In genomic region chr3:10088256-10088655, GRCh38 we compare ENCODE assay signal across 22 cellular contexts. TPM values are rescaled to one million over a fixed set of nuclear protein-coding genes. Genes with fewer than 3 reads are reported as not detected.
A peak's percentile ranks its signal among the peaks of the same experiment; 100 is the strongest.
DNase-seq lines count a peak whose midpoint lies in the region; ATAC-seq and TF ChIP-seq lines count a peak whose summit lies in the region.
"Had no signal": no experiment of that assay in that cellular context is flagged by ENCODE, and none has a peak within 500 bp of the region (broad histone marks: within the 10 kb centered on the region; RNA-seq: fewer than 3 reads in every experiment).

No MANE protein-coding gene starts in this region.

- peak; percentile 13 for DNase-seq in GM23248
- DNase-seq in endodermal cell = no peak
- peak; percentile 14 for DNase-seq in mucosa of gallbladder (ENCODE audit: low spot score)
- DNase-seq in cortex of kidney (lab: John Stamatoyannopoulos, UW) = no peak
- DNase-seq in SKM-1 (lab: John Stamatoyannopoulos, UW; ENCODE audit: unreplicated experiment) = no peak
- DNase-seq in ovary = no peak
- DNase-seq: DMS 273 treated with DMSO at 0.1 percent for 48 hours, DND-41, HCEC 1CT, NCI-H1105 treated with DMSO at 0.1 percent for 48 hours, NCI-H1694, NCI-H2081 treated with DMSO at 0.1 percent for 48 hours, NCI-H774, OCI-M1, SHP77 had no signal

- peaks cover 47% of the 10 kb centered on the region for H3K36me3 Mint-ChIP-seq in endodermal cell (ENCODE audit: low read depth)

- H2AFZ ChIP-seq in GM23248 = no peak overlapping the region

- in situ Hi-C loops in GM23248 (cut with MboI) = no loop called here

- H4K20me1 ChIP-seq in GM23248 (ENCODE audit: insufficient read depth) = no peaks in the 10 kb centered on the region

- no peaks in the 10 kb centered on the region for H3K27me3 Mint-ChIP-seq in endodermal cell (ENCODE audit: insufficient read depth)

- no peaks in the 10 kb centered on the region for H3F3A ChIP-seq in GM23248 (ENCODE audit: insufficient read depth)

- H3K27me3 ChIP-seq in GM23248 (replicated peaks; ENCODE audit: insufficient read depth) (no peaks in the 10 kb centered on the region), endodermal cell (ENCODE audit: control insufficient read depth, insufficient read depth, low read length, poor library complexity, severe bottlenecking) (no peaks in the 10 kb centered on the region), ovary (no peaks in the 10 kb centered on the region)

- TF ChIP-seq EP300 in ovary (IDR thresholded peaks at IDR 0.05) = no peak

- no peaks in the 10 kb centered on the region for H3K79me2 ChIP-seq in GM23248 (ENCODE audit: insufficient read depth)

- WGBS in GM23248 (ENCODE audit: low coverage in 1 of 2, low lambda C conversion rate in 2 of 2, missing lambda C conversion rate in 2 of 2), 2 experiments = 85 to 95% methylated on average over 4 of the region's 4 CpGs
- 90 to 98% methylated on average over 2 to 4 of the region's 4 CpGs for WGBS in endodermal cell (ENCODE audit: insufficient coverage in 1 of 2, insufficient read length in 1 of 2), 2 experiments
- 71 to 90% (median 77%) methylated on average over 4 of the region's 4 CpGs for WGBS in ovary, 3 donors

- peak overlapping the region; percentile 57 for H3K27ac Mint-ChIP-seq in endodermal cell

- no peak for TF ChIP-seq CTCF in endodermal cell (conservative IDR thresholded peaks at IDR 0.05)
- no peak for TF ChIP-seq CTCF in ovary (IDR thresholded peaks at IDR 0.05)

- no peak overlapping the region for H3K9ac ChIP-seq in GM23248
- H3K9ac ChIP-seq in endodermal cell (ENCODE audit: extremely low read depth, low read length, poor library complexity, severe bottlenecking) = no peak overlapping the region

- ATAC-seq in HG03460 (IDR thresholded peaks at IDR 0.05; ENCODE audit: unreplicated experiment) = no peak

- TF ChIP-seq POLR2A in ovary (IDR thresholded peaks at IDR 0.05) = no peak

- no peak overlapping the region for H3K4me2 ChIP-seq in GM23248 (ENCODE audit: unreplicated experiment)

- H3K9me2 ChIP-seq in GM23248 (ENCODE audit: insufficient read depth) = no peaks in the 10 kb centered on the region

- no peaks in the 10 kb centered on the region for H3K36me3 ChIP-seq in GM23248 (ENCODE audit: low read depth)
- H3K36me3 ChIP-seq in endodermal cell (ENCODE audit: control insufficient read depth, insufficient read depth, low read length) = peaks cover 70% of the 10 kb centered on the region
- no peaks in the 10 kb centered on the region for H3K36me3 ChIP-seq in ovary

- no peaks in the 10 kb centered on the region for H3K4me1 ChIP-seq in GM23248 (ENCODE audit: insufficient read depth)
- no peaks in the 10 kb centered on the region for H3K4me1 ChIP-seq in endodermal cell (ENCODE audit: control insufficient read depth, insufficient read depth, low read length)
- H3K4me1 ChIP-seq in ovary (ENCODE audit: insufficient read depth) = no peaks in the 10 kb centered on the region

- no peak overlapping the region for H3K27ac ChIP-seq in GM23248
- H3K27ac ChIP-seq in endodermal cell (ENCODE audit: low read depth, low read length) = no peak overlapping the region
- H3K27ac ChIP-seq in ovary = no peak overlapping the region
- H3K27ac ChIP-seq: C4-2B, SK-N-MC had no signal

- H3K4me3 ChIP-seq in GM23248 (no peak overlapping the region), endodermal cell (ENCODE audit: low read length) (no peak overlapping the region), ovary (no peak overlapping the region)
- H3K4me3 ChIP-seq: SK-N-MC had no signal

- H3K4me3 Mint-ChIP-seq in endodermal cell = no peak overlapping the region

- H3K9me3 Mint-ChIP-seq in endodermal cell = no peaks in the 10 kb centered on the region

- no peaks in the 10 kb centered on the region for H3K4me1 Mint-ChIP-seq in endodermal cell

- intact Hi-C loops in ovary (cut with DNase I) = no loop called here

- no peaks in the 10 kb centered on the region for H3K9me3 ChIP-seq in GM23248 (ENCODE audit: low read depth)
- no peaks in the 10 kb centered on the region for H3K9me3 ChIP-seq in endodermal cell (ENCODE audit: control insufficient read depth, low read length)
- no peaks in the 10 kb centered on the region for H3K9me3 ChIP-seq in ovary

RNA-seq across cellular contexts. Expression of gene FANCD2OS, which starts 19.8 kb away (rescaled TPM):
- not detected in 2 replicates for total RNA-seq in GM23248 (2014; rRNA removed; shearing (Covaris generic))
- polyA plus RNA-seq in GM23248 (2016; fragmentation: Nextera tagmentation; extraction: Ambion mirVana) = not detected in 2 replicates
- total RNA-seq in endodermal cell = not detected
- polyA plus RNA-seq in endodermal cell (2013, experiment 1 of 2) = not detected
- polyA plus RNA-seq in endodermal cell (2013, experiment 2 of 2) = not detected
- not detected for total RNA-seq in mucosa of gallbladder
- not detected for total RNA-seq in ovary
- polyA plus RNA-seq in ovary = not detected
- total RNA-seq: A673, G401, NCI-H460, RPMI7951 had no signal

RNA-seq across cellular contexts. Expression of gene BRK1, which starts 27.2 kb away (rescaled TPM):
- 116 and 180 TPM in 2 replicates for total RNA-seq in GM23248 (2014; rRNA removed; shearing (Covaris generic))
- 293 and 295 TPM in 2 replicates for polyA plus RNA-seq in GM23248 (2016; fragmentation: Nextera tagmentation; extraction: Ambion mirVana)
- total RNA-seq in endodermal cell = 100 to 1,000 TPM; 110 to 116 TPM
- 152 TPM for polyA plus RNA-seq in endodermal cell (2013, experiment 1 of 2)
- 140 TPM for polyA plus RNA-seq in endodermal cell (2013, experiment 2 of 2)
- 126 TPM for total RNA-seq in mucosa of gallbladder
- total RNA-seq in ovary = 100 to 1,000 TPM in 5 of 7 donors, 10 to 100 TPM in 2; 69.7 to 130 (median 123) TPM
- polyA plus RNA-seq in ovary = 100 to 1,000 TPM; 178 to 292 TPM

RNA-seq across cellular contexts. Expression of gene VHL, which starts 53.3 kb away (rescaled TPM):
- total RNA-seq in GM23248 (2014; rRNA removed; shearing (Covaris generic)) = 35.2 and 42.7 TPM in 2 replicates
- polyA plus RNA-seq in GM23248 (2016; fragmentation: Nextera tagmentation; extraction: Ambion mirVana) = 16.2 and 17.7 TPM in 2 replicates
- 10 to 100 TPM; 60.4 to 71.5 TPM for total RNA-seq in endodermal cell
- polyA plus RNA-seq in endodermal cell (2013, experiment 1 of 2) = 57.1 TPM
- polyA plus RNA-seq in endodermal cell (2013, experiment 2 of 2) = 57.3 TPM
- 47.2 TPM for total RNA-seq in mucosa of gallbladder
- total RNA-seq in ovary = 10 to 100 TPM; 22.5 to 36.0 (median 32.9) TPM
- polyA plus RNA-seq in ovary = 10 to 100 TPM; 24.2 to 55.2 TPM

Comparison
In these comparisons a context has a peak if more than half of its experiments do, and no peak if none do; other contexts are left out.
1. DNase-seq: peak in GM23248 (single experiment) and mucosa of gallbladder (single experiment); none in endodermal cell (single experiment), cortex of kidney (single experiment), SKM-1 (single experiment) and ovary (0 of 5).